8 cellular contexts compared by ENCODE assay signal in the genomic region with DNA sequence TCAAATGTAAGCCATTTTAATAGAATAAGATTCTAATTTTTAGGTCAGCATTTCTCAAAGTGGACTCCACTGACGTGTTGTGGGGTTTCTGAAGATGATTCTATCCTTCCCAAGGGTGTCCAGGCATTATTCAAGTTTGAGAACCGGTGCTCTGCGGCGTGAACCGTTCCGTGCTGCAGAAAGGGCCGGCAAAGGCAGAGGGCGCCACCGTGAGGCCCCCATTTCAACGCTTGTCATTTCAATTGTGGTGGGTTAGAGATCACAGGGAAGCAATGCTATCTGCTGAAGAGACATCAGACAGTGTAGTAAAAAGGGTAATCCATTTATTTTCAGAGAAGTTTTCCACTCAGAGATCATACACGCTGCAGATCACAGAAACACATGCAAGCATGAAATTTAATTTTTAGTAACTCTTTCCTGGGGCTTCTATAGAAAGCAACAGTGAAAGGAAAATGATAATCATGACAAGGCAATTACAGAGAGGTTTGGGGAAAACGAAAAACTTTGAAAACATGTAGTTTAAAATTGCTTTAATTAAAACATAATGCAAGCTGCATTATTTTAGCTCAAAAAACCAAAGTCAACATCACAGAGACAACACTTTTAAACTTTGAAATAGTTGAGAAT.
A peak's percentile ranks its signal among the peaks of the same experiment; 100 is the strongest.
DNase-seq lines count a peak whose midpoint lies in the region; ATAC-seq and TF ChIP-seq lines count a peak whose summit lies in the region.

No MANE protein-coding gene starts in this region.

- H3K36me3 ChIP-seq in BJ (ENCODE audit: control insufficient read depth, insufficient read depth, low read length): no peaks in the 10 kb centered on the region

- H3K27me3 ChIP-seq in BJ (ENCODE audit: control insufficient read depth, insufficient read depth, low read length): no peaks in the 10 kb centered on the region

- TF ChIP-seq CTCF in BJ (IDR thresholded peaks at IDR 0.05; ENCODE audit: insufficient read depth, low read depth, low read length): peak; percentile 56

- CTCF ChIA-PET in BJ (lab: Yijun Ruan, JAX): no interaction called here

- no peak overlapping the region for H3K4me3 ChIP-seq in BJ (ENCODE audit: low read depth, low read length)

- DNase-seq in BJ (ENCODE audit: low read depth) (no peak), MV-4-11 (lab: John Stamatoyannopoulos, UW) (peak; percentile 34), left cardiac atrium (peak; percentile 35)
- DNase-seq in activated CD4-positive, alpha-beta T cell treated with anti-CD3 and anti-CD28 coated beads, Interleukin-2, amount 50 U/mL, for 1 hour: peak; percentile 1
- peak; percentile 52 to 59 for DNase-seq in stimulated activated CD4-positive, alpha-beta T cell treated with anti-CD3 and anti-CD28 coated beads, Interleukin-2, amount 100 ng/mL, for 24 hours

- intact Hi-C loops in left cardiac atrium (cut with DNase I): no loop called here

- ATAC-seq in GM19395 (IDR thresholded peaks at IDR 0.05; ENCODE audit: unreplicated experiment) (peak; percentile 76), left cardiac atrium (peak in 1 of 2 donors; percentile 40), HG03108 (IDR thresholded peaks at IDR 0.05; ENCODE audit: unreplicated experiment) (no peak), GM21717 (IDR thresholded peaks at IDR 0.05; ENCODE audit: unreplicated experiment) (no peak)

- POLR2A ChIA-PET in BJ (lab: Charles Lee): no interaction called here
